Comparison of ENCODE assay signal across 28 cellular contexts in genomic region chr21:45276620-45277019, GRCh38. TPM values are rescaled to one million over a fixed set of nuclear protein-coding genes. Genes with fewer than 3 reads are reported as not detected.
DNase-seq lines count a peak whose midpoint lies in the region; ATAC-seq and TF ChIP-seq lines count a peak whose summit lies in the region.
"Had no signal": no experiment of that assay in that cellular context is flagged by ENCODE, and none has a peak within 500 bp of the region (broad histone marks: within the 10 kb centered on the region; RNA-seq: fewer than 3 reads in every experiment).

No MANE protein-coding gene starts in this region.

- H3K4me1 Mint-ChIP-seq in activated naive CD4-positive, alpha-beta T cell treated with anti-CD3 and anti-CD28 coated beads for 36 hours (ENCODE audit: low read depth), result no peaks in the 10 kb centered on the region
- H3K4me1 Mint-ChIP-seq in activated naive CD4-positive, alpha-beta T cell treated with anti-CD3 and anti-CD28 coated beads, Interleukin-2, amount 10 ng/mL, durations not matched to agents 7 days and 5 days, result no peaks in the 10 kb centered on the region
- H3K4me1 Mint-ChIP-seq: activated B cell treated with CpG ODN at 0.5 μM for 24 hours; activated CD4-positive, alpha-beta T cell treated with anti-CD3 and anti-CD28 coated beads, Interleukin-2, amount 10 ng/mL, durations not matched to agents 7 days and 5 days; activated CD8-positive, alpha-beta memory T cell treated with anti-CD3 and anti-CD28 coated beads, Interleukin-2, amount 10 ng/mL, durations not matched to agents 7 days and 5 days; activated naive CD8-positive, alpha-beta T cell treated with anti-CD3 and anti-CD28 coated beads for 36 hours; stimulated activated naive CD8-positive, alpha-beta T cell treated with anti-CD3 and anti-CD28 coated beads, Interleukin-15, amount 100 ng/mL, for 72 hours had no signal

- H3K27ac ChIP-seq in adrenal gland (no peak overlapping the region), lower lobe of right lung (no peak overlapping the region), tibial artery (no peak overlapping the region)
- H3K27ac ChIP-seq: cardiac muscle cell, colonic mucosa, RWPE1, thyroid gland had no signal

- CTCF ChIA-PET in activated naive CD4-positive, alpha-beta T cell treated with anti-CD3 and anti-CD28 coated beads for 36 hours (lab: Charles Lee), result interaction anchor here (0.9 kb wide), 1 partner anchor 108 kb away, joined by 3 read pairs; no protein-coding TSS in a partner anchor
- CTCF ChIA-PET in activated naive CD4-positive, alpha-beta T cell treated with anti-CD3 and anti-CD28 coated beads, Interleukin-2, amount 10 ng/mL, durations not matched to agents 7 days and 5 days (lab: Charles Lee), result interaction anchor here (0.7 kb wide), 1 partner anchor 20 kb away, joined by 4 read pairs; no protein-coding TSS in a partner anchor

- no peak overlapping the region for H3K4me3 Mint-ChIP-seq in activated naive CD4-positive, alpha-beta T cell treated with anti-CD3 and anti-CD28 coated beads for 36 hours
- no peak overlapping the region for H3K4me3 Mint-ChIP-seq in activated naive CD4-positive, alpha-beta T cell treated with anti-CD3 and anti-CD28 coated beads, Interleukin-2, amount 10 ng/mL, durations not matched to agents 7 days and 5 days
- H3K4me3 Mint-ChIP-seq: activated B cell treated with CpG ODN at 0.5 μM for 24 hours; activated CD4-positive, alpha-beta T cell treated with anti-CD3 and anti-CD28 coated beads, Interleukin-2, amount 10 ng/mL, durations not matched to agents 7 days and 5 days; activated CD8-positive, alpha-beta memory T cell treated with anti-CD3 and anti-CD28 coated beads, Interleukin-2, amount 10 ng/mL, durations not matched to agents 7 days and 5 days; activated naive CD8-positive, alpha-beta T cell treated with anti-CD3 and anti-CD28 coated beads for 36 hours; CD4-positive, alpha-beta memory T cell; naive thymus-derived CD8-positive, alpha-beta T cell; stimulated activated naive CD8-positive, alpha-beta T cell treated with anti-CD3 and anti-CD28 coated beads, Interleukin-15, amount 100 ng/mL, for 72 hours; T-cell had no signal

- peaks cover 19% of the 10 kb centered on the region for H3K36me3 Mint-ChIP-seq in activated naive CD4-positive, alpha-beta T cell treated with anti-CD3 and anti-CD28 coated beads for 36 hours (ENCODE audit: low read depth)
- H3K36me3 Mint-ChIP-seq in activated naive CD4-positive, alpha-beta T cell treated with anti-CD3 and anti-CD28 coated beads, Interleukin-2, amount 10 ng/mL, durations not matched to agents 7 days and 5 days, result peaks cover 15% of the 10 kb centered on the region
- H3K36me3 Mint-ChIP-seq: activated naive CD8-positive, alpha-beta T cell treated with anti-CD3 and anti-CD28 coated beads for 36 hours had no signal

- DNase-seq in activated naive CD4-positive, alpha-beta T cell treated with anti-CD3 and anti-CD28 coated beads for 36 hours, result peak; percentile 2
- no peak for DNase-seq in activated naive CD4-positive, alpha-beta T cell treated with anti-CD3 and anti-CD28 coated beads, Interleukin-2, amount 10 ng/mL, durations not matched to agents 7 days and 5 days
- peak in 4 of 7 donors; percentile 4 to 49 (median 9) for DNase-seq in adrenal gland
- DNase-seq in lower lobe of right lung, result peak; percentile 43
- DNase-seq in tibial artery, result peak; percentile 11 to 53
- no peak for DNase-seq in NCI-H524 treated with DMSO at 0.1 percent for 48 hours (lab: John Stamatoyannopoulos, UW)
- DNase-seq: activated B cell treated with CpG ODN at 0.5 μM for 24 hours; activated CD4-positive, alpha-beta T cell treated with anti-CD3 and anti-CD28 coated beads, Interleukin-2, amount 10 ng/mL, durations not matched to agents 7 days and 5 days; activated CD8-positive, alpha-beta memory T cell treated with anti-CD3 and anti-CD28 coated beads, Interleukin-2, amount 10 ng/mL, durations not matched to agents 7 days and 5 days; activated naive CD8-positive, alpha-beta T cell treated with anti-CD3 and anti-CD28 coated beads for 36 hours; CD4-positive, alpha-beta memory T cell; colonic mucosa; glutamatergic neuron; KBM-7; NCI-H1092 treated with DMSO at 0.1 percent for 48 hours; NCI-H187; NCI-H2171 treated with DMSO at 0.1 percent for 48 hours; NCI-H510A; stimulated activated CD4-positive, alpha-beta T cell treated with anti-CD3 and anti-CD28 coated beads, Interleukin-2, amount 100 ng/mL, for 24 hours; stimulated activated naive CD8-positive, alpha-beta T cell treated with anti-CD3 and anti-CD28 coated beads, Interleukin-15, amount 100 ng/mL, for 72 hours; T-cell; thyroid gland had no signal

- no peak for TF ChIP-seq POLR2A in adrenal gland (IDR thresholded peaks at IDR 0.05)

- WGBS in adrenal gland, 4 donors, result 92 to 97% (median 96%) methylated on average over 16 to 19 of the region's 19 CpGs

- no peaks in the 10 kb centered on the region for H3K27me3 ChIP-seq in adrenal gland
- H3K27me3 ChIP-seq in lower lobe of right lung (ENCODE audit: low read depth), result no peaks in the 10 kb centered on the region
- no peaks in the 10 kb centered on the region for H3K27me3 ChIP-seq in tibial artery
- H3K27me3 ChIP-seq: cardiac muscle cell, colonic mucosa, thyroid gland had no signal

- peaks cover 0 to 70% of the 10 kb centered on the region in 2 donors for H3K36me3 ChIP-seq in adrenal gland (replicated peaks in 1 of 2)
- peaks cover 89% of the 10 kb centered on the region for H3K36me3 ChIP-seq in lower lobe of right lung
- peaks cover 76 to 92% (median 92%) of the 10 kb centered on the region in 3 donors for H3K36me3 ChIP-seq in tibial artery
- H3K36me3 ChIP-seq: colonic mucosa had no signal

- no peaks in the 10 kb centered on the region for H3K27me3 Mint-ChIP-seq in activated naive CD4-positive, alpha-beta T cell treated with anti-CD3 and anti-CD28 coated beads for 36 hours (ENCODE audit: low read depth)
- no peaks in the 10 kb centered on the region for H3K27me3 Mint-ChIP-seq in activated naive CD4-positive, alpha-beta T cell treated with anti-CD3 and anti-CD28 coated beads, Interleukin-2, amount 10 ng/mL, durations not matched to agents 7 days and 5 days
- H3K27me3 Mint-ChIP-seq: activated B cell treated with CpG ODN at 0.5 μM for 24 hours; activated CD4-positive, alpha-beta T cell treated with anti-CD3 and anti-CD28 coated beads, Interleukin-2, amount 10 ng/mL, durations not matched to agents 7 days and 5 days; activated CD8-positive, alpha-beta memory T cell treated with anti-CD3 and anti-CD28 coated beads, Interleukin-2, amount 10 ng/mL, durations not matched to agents 7 days and 5 days; activated naive CD8-positive, alpha-beta T cell treated with anti-CD3 and anti-CD28 coated beads for 36 hours; CD4-positive, alpha-beta memory T cell; naive thymus-derived CD8-positive, alpha-beta T cell; stimulated activated naive CD8-positive, alpha-beta T cell treated with anti-CD3 and anti-CD28 coated beads, Interleukin-15, amount 100 ng/mL, for 72 hours; T-cell had no signal

- H3K4me3 ChIP-seq in adrenal gland (no peak overlapping the region), lower lobe of right lung (no peak overlapping the region), tibial artery (no peak overlapping the region)
- H3K4me3 ChIP-seq: cardiac muscle cell, colonic mucosa, thyroid gland had no signal

- ATAC-seq in lower lobe of right lung (no peak), GM18868 (IDR thresholded peaks at IDR 0.05; ENCODE audit: unreplicated experiment) (no peak), HG03342 (IDR thresholded peaks at IDR 0.05; ENCODE audit: unreplicated experiment) (no peak)
- ATAC-seq: activated CD8-positive, alpha-beta memory T cell treated with anti-CD3 and anti-CD28 coated beads, Interleukin-2, amount 10 ng/mL, durations not matched to agents 7 days and 5 days; naive thymus-derived CD8-positive, alpha-beta T cell; stimulated activated naive CD8-positive, alpha-beta T cell treated with anti-CD3 and anti-CD28 coated beads, Interleukin-15, amount 100 ng/mL, for 72 hours; T-cell had no signal

- no peak overlapping the region for H3K27ac Mint-ChIP-seq in activated naive CD4-positive, alpha-beta T cell treated with anti-CD3 and anti-CD28 coated beads for 36 hours
- H3K27ac Mint-ChIP-seq in activated naive CD4-positive, alpha-beta T cell treated with anti-CD3 and anti-CD28 coated beads, Interleukin-2, amount 10 ng/mL, durations not matched to agents 7 days and 5 days, result no peak overlapping the region
- H3K27ac Mint-ChIP-seq: activated B cell treated with CpG ODN at 0.5 μM for 24 hours; activated CD4-positive, alpha-beta T cell treated with anti-CD3 and anti-CD28 coated beads, Interleukin-2, amount 10 ng/mL, durations not matched to agents 7 days and 5 days; activated CD8-positive, alpha-beta memory T cell treated with anti-CD3 and anti-CD28 coated beads, Interleukin-2, amount 10 ng/mL, durations not matched to agents 7 days and 5 days; activated naive CD8-positive, alpha-beta T cell treated with anti-CD3 and anti-CD28 coated beads for 36 hours; activated T-helper 2 cell treated with anti-CD3 and anti-CD28 coated beads, Interferon-gamma antibody, Interleukin-2, Interleukin-4, amounts not matched to agents 10 μg/mL and 5 μg/mL and 100 μg/mL, durations not matched to agents 14 hours and 24 hours and 36 hours; CD4-positive, alpha-beta memory T cell; naive thymus-derived CD8-positive, alpha-beta T cell; stimulated activated naive CD8-positive, alpha-beta T cell treated with anti-CD3 and anti-CD28 coated beads, Interleukin-15, amount 100 ng/mL, for 72 hours; T-cell had no signal

- TF ChIP-seq CTCF in adrenal gland (IDR thresholded peaks at IDR 0.05) (no peak), lower lobe of right lung (IDR thresholded peaks at IDR 0.05) (no peak), tibial artery (IDR thresholded peaks at IDR 0.05) (no peak)

- intact Hi-C loops in activated naive CD4-positive, alpha-beta T cell treated with anti-CD3 and anti-CD28 coated beads for 36 hours (cut with micrococcal nuclease), result no loop called here
- intact Hi-C loops in adrenal gland (cut with DNase I) (no loop called here), lower lobe of right lung (cut with DNase I) (no loop called here), tibial artery (cut with DNase I; ENCODE audit: low total_unique reads) (loop anchor here (10.0 kb wide), 2 partner anchors 52 to 112 kb away; no protein-coding TSS in a partner anchor)

- peaks cover 0 to 13% (median 0%) of the 10 kb centered on the region in 3 donors for H3K9me3 ChIP-seq in adrenal gland (replicated peaks in 1 of 3)
- peaks cover 6% of the 10 kb centered on the region for H3K9me3 ChIP-seq in lower lobe of right lung
- H3K9me3 ChIP-seq in tibial artery, result peaks cover 0 to 6% (median 0%) of the 10 kb centered on the region in 3 donors
- H3K9me3 ChIP-seq: colonic mucosa, thyroid gland had no signal

- H3K4me1 ChIP-seq in adrenal gland (replicated peaks in 1 of 2), result no peaks in the 10 kb centered on the region
- no peaks in the 10 kb centered on the region for H3K4me1 ChIP-seq in lower lobe of right lung
- H3K4me1 ChIP-seq in tibial artery, result no peaks in the 10 kb centered on the region
- H3K4me1 ChIP-seq: colonic mucosa, thyroid gland had no signal

- H3K9me3 Mint-ChIP-seq in activated naive CD4-positive, alpha-beta T cell treated with anti-CD3 and anti-CD28 coated beads for 36 hours, result no peaks in the 10 kb centered on the region
- no peaks in the 10 kb centered on the region for H3K9me3 Mint-ChIP-seq in activated naive CD4-positive, alpha-beta T cell treated with anti-CD3 and anti-CD28 coated beads, Interleukin-2, amount 10 ng/mL, durations not matched to agents 7 days and 5 days
- H3K9me3 Mint-ChIP-seq: activated B cell treated with CpG ODN at 0.5 μM for 24 hours; activated CD4-positive, alpha-beta T cell treated with anti-CD3 and anti-CD28 coated beads, Interleukin-2, amount 10 ng/mL, durations not matched to agents 7 days and 5 days; activated naive CD8-positive, alpha-beta T cell treated with anti-CD3 and anti-CD28 coated beads for 36 hours; activated T-helper 2 cell treated with anti-CD3 and anti-CD28 coated beads, Interferon-gamma antibody, Interleukin-2, Interleukin-4, amounts not matched to agents 10 μg/mL and 5 μg/mL and 100 μg/mL, durations not matched to agents 14 hours and 24 hours and 36 hours; CD4-positive, alpha-beta memory T cell; naive thymus-derived CD8-positive, alpha-beta T cell; stimulated activated naive CD8-positive, alpha-beta T cell treated with anti-CD3 and anti-CD28 coated beads, Interleukin-15, amount 100 ng/mL, for 72 hours; T-cell had no signal

RNA-seq across cellular contexts. Expression of gene POFUT2, which starts 11.1 kb away (rescaled TPM):
- 10 to 100 TPM; 14.4 to 15.9 TPM for total RNA-seq in activated naive CD4-positive, alpha-beta T cell treated with anti-CD3 and anti-CD28 coated beads for 36 hours
- 10 to 100 TPM; 13.1 to 41.1 (median 32.3) TPM for total RNA-seq in adrenal gland
- 10 to 100 TPM; 33.2 to 68.9 (median 47.6) TPM for polyA plus RNA-seq in adrenal gland
- 29.1 TPM for total RNA-seq in lower lobe of right lung

Comparison
In these comparisons a context has a peak if more than half of its experiments do, and no peak if none do; other contexts are left out.
1. DNase-seq: peak in activated naive CD4-positive, alpha-beta T cell treated with anti-CD3 and anti-CD28 coated beads for 36 hours (single experiment), adrenal gland (4 of 7), lower lobe of right lung (single experiment) and tibial artery (2 of 2); none in activated naive CD4-positive, alpha-beta T cell treated with anti-CD3 and anti-CD28 coated beads, Interleukin-2, amount 10 ng/mL, durations not matched to agents 7 days and 5 days (single experiment) and NCI-H524 treated with DMSO at 0.1 percent for 48 hours (single experiment).